ENCODE assay signal across 8 cellular contexts in the genomic region with DNA sequence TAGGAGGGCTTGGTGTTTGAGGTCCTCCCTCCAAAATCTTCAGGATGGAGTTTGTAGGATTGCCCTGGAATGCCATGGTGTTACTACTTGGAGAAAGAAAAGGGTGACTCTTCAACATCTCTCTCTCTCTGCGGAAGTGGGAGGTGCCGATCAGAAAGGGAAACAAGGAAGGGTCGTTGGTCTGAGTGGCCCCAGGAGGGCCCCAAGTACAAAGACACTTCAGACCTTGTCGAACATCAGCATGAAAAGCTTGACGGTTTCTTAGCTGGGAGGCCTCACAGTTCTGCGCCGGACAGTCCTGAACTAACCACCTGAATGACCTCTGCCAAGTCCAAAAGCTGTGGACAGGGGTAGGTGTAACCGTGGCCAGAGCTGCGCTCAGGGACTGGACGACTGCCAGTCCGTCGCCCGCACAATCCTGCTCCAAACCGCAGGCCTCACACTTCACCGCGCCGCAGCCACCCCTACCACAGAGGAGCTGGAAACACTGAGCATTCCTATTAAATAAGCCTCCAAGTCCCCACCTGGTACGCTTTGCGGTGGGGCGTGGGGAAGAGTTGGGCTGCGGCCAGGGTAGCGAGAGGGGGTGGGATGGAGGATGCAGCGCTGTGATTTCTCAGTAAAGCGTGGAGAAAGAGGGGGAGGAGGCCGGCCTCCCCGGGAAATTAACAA. TPM values are rescaled to one million over a fixed set of nuclear protein-coding genes. Genes with fewer than 3 reads are reported as not detected.
DNase-seq lines count a peak whose midpoint lies in the region; ATAC-seq and TF ChIP-seq lines count a peak whose summit lies in the region.

No MANE protein-coding gene starts in this region.

- no peaks in the 10 kb centered on the region for H3K9me3 ChIP-seq in iPS DF 6.9 (ENCODE audit: control insufficient read depth, insufficient read depth, low read length)
- no peaks in the 10 kb centered on the region for H3K9me3 ChIP-seq in subcutaneous abdominal adipose tissue (ENCODE audit: control insufficient read depth in 5 of 5, low read length in 5 of 5)

- no peak for DNase-seq in activated CD4-positive, alpha-beta T cell treated with anti-CD3 and anti-CD28 coated beads, Interleukin-2, amount 10 ng/mL, durations not matched to agents 7 days and 5 days
- DNase-seq in activated CD4-positive, alpha-beta T cell treated with anti-CD3 and anti-CD28 coated beads, Interleukin-2, amount 50 U/mL, for 48 hours, result no peak
- no peak for DNase-seq in activated B cell treated with CpG ODN at 0.5 μM for 24 hours
- DNase-seq in iPS DF 6.9 (ENCODE audit: low read depth, low spot score), result no peak
- no peak for DNase-seq in HT-29 (ENCODE audit: low spot score)
- no peak for DNase-seq in SW 1271 (lab: John Stamatoyannopoulos, UW)
- DNase-seq in medulla oblongata (ENCODE audit: extremely low spot score), result no peak

- H3K4me3 Mint-ChIP-seq in activated CD4-positive, alpha-beta T cell treated with anti-CD3 and anti-CD28 coated beads, Interleukin-2, amount 10 ng/mL, durations not matched to agents 7 days and 5 days, result peak overlapping the region; percentile 35
- peak overlapping the region; percentile 64 for H3K4me3 Mint-ChIP-seq in activated B cell treated with CpG ODN at 0.5 μM for 24 hours

- no peaks in the 10 kb centered on the region for H3K9me3 Mint-ChIP-seq in activated CD4-positive, alpha-beta T cell treated with anti-CD3 and anti-CD28 coated beads, Interleukin-2, amount 10 ng/mL, durations not matched to agents 7 days and 5 days
- no peaks in the 10 kb centered on the region for H3K9me3 Mint-ChIP-seq in activated B cell treated with CpG ODN at 0.5 μM for 24 hours

- intact Hi-C loops in activated B cell treated with CpG ODN at 0.5 μM for 24 hours (cut with micrococcal nuclease), result loop anchor here (1.0 kb wide), 2 partner anchors 8 to 10 kb away; no protein-coding TSS in a partner anchor

- H3K4me1 ChIP-seq in iPS DF 6.9 (ENCODE audit: control insufficient read depth, insufficient read depth, low read length) (peaks cover 2% of the 10 kb centered on the region; the same call in 1 of the 2 replicates), subcutaneous abdominal adipose tissue (ENCODE audit: control insufficient read depth in 5 of 5, insufficient read depth in 5 of 5, low read length in 5 of 5) (peaks cover 0 to 38% (median 30%) of the 10 kb centered on the region in 5 donors)

- peaks cover 29% of the 10 kb centered on the region for H3K4me1 Mint-ChIP-seq in activated CD4-positive, alpha-beta T cell treated with anti-CD3 and anti-CD28 coated beads, Interleukin-2, amount 10 ng/mL, durations not matched to agents 7 days and 5 days
- H3K4me1 Mint-ChIP-seq in activated B cell treated with CpG ODN at 0.5 μM for 24 hours, result peaks cover 47% of the 10 kb centered on the region

- H3K36me3 ChIP-seq in iPS DF 6.9 (ENCODE audit: control insufficient read depth, insufficient read depth, low read length), result no peaks in the 10 kb centered on the region
- no peaks in the 10 kb centered on the region for H3K36me3 ChIP-seq in subcutaneous abdominal adipose tissue (ENCODE audit: control insufficient read depth in 5 of 5, insufficient read depth in 5 of 5, low read length in 5 of 5)

- H3K27ac ChIP-seq in iPS DF 6.9 (ENCODE audit: low read length) (no peak overlapping the region), subcutaneous abdominal adipose tissue (ENCODE audit: low read depth, low read length) (no peak overlapping the region)

- peaks cover 92% of the 10 kb centered on the region for H3K27me3 ChIP-seq in iPS DF 6.9 (ENCODE audit: control insufficient read depth, insufficient read depth, low read length)
- H3K27me3 ChIP-seq in subcutaneous abdominal adipose tissue (ENCODE audit: control insufficient read depth in 5 of 5, insufficient read depth in 4 of 5, low read length in 5 of 5), result peaks cover 45 to 94% (median 86%) of the 10 kb centered on the region in 5 donors

- TF ChIP-seq CTCF in activated B cell treated with CpG ODN at 0.5 μM for 24 hours (IDR thresholded peaks at IDR 0.05), result no peak

- CTCF ChIA-PET in activated CD4-positive, alpha-beta T cell treated with anti-CD3 and anti-CD28 coated beads, Interleukin-2, amount 10 ng/mL, durations not matched to agents 7 days and 5 days (lab: Charles Lee), result interaction anchor here (0.7 kb wide), 1 partner anchor 135 kb away, joined by 3 read pairs; no protein-coding TSS in a partner anchor
- CTCF ChIA-PET in activated B cell treated with CpG ODN at 0.5 μM for 24 hours (lab: Charles Lee), result interaction anchor here (1.7 kb wide), 1 partner anchor 133 kb away, joined by 4 read pairs; no protein-coding TSS in a partner anchor

- H3K9ac ChIP-seq in subcutaneous abdominal adipose tissue (ENCODE audit: low read length in 5 of 5), result no peak overlapping the region

- no CpG with 5 or more reads among the region's 26 CpGs for WGBS in iPS DF 6.9 (ENCODE audit: insufficient coverage, insufficient read length)

- peaks cover 89% of the 10 kb centered on the region for H3K27me3 Mint-ChIP-seq in activated CD4-positive, alpha-beta T cell treated with anti-CD3 and anti-CD28 coated beads, Interleukin-2, amount 10 ng/mL, durations not matched to agents 7 days and 5 days
- peaks cover 77% of the 10 kb centered on the region for H3K27me3 Mint-ChIP-seq in activated B cell treated with CpG ODN at 0.5 μM for 24 hours

- peak; percentile 13 for ATAC-seq in activated B cell treated with CpG ODN at 0.5 μM for 24 hours (ENCODE audit: low read depth)

- no peak overlapping the region for H3K27ac Mint-ChIP-seq in activated CD4-positive, alpha-beta T cell treated with anti-CD3 and anti-CD28 coated beads, Interleukin-2, amount 10 ng/mL, durations not matched to agents 7 days and 5 days
- no peak overlapping the region for H3K27ac Mint-ChIP-seq in activated B cell treated with CpG ODN at 0.5 μM for 24 hours

- POLR2A ChIA-PET in activated CD4-positive, alpha-beta T cell treated with anti-CD3 and anti-CD28 coated beads, Interleukin-2, amount 10 ng/mL, durations not matched to agents 7 days and 5 days (lab: Charles Lee), result no interaction called here
- POLR2A ChIA-PET in activated B cell treated with CpG ODN at 0.5 μM for 24 hours (lab: Charles Lee), result interaction anchor here (0.6 kb wide), 1 partner anchor 1377 kb away, joined by 4 read pairs; no protein-coding TSS in a partner anchor

- peaks cover 2% of the 10 kb centered on the region for H3K36me3 Mint-ChIP-seq in activated CD4-positive, alpha-beta T cell treated with anti-CD3 and anti-CD28 coated beads, Interleukin-2, amount 10 ng/mL, durations not matched to agents 7 days and 5 days (ENCODE audit: low read depth)
- H3K36me3 Mint-ChIP-seq in activated B cell treated with CpG ODN at 0.5 μM for 24 hours (ENCODE audit: low read depth), result no peaks in the 10 kb centered on the region

- H3K4me3 ChIP-seq in iPS DF 6.9 (ENCODE audit: low read length) (peak overlapping the region; percentile 2; the same call in 1 of the 2 replicates), subcutaneous abdominal adipose tissue (ENCODE audit: low read depth in 1 of 5, low read length in 5 of 5) (peak overlapping the region in 3 of 5 donors; percentile 27 to 50 (median 34))

RNA-seq across cellular contexts. Expression of gene GSX2, which starts 0.5 kb away (rescaled TPM):
- total RNA-seq in activated CD4-positive, alpha-beta T cell treated with anti-CD3 and anti-CD28 coated beads, Interleukin-2, amount 10 ng/mL, durations not matched to agents 7 days and 5 days, result not detected
- total RNA-seq in activated B cell treated with CpG ODN at 0.5 μM for 24 hours, result not detected in 2 replicates
- not detected in 2 replicates for total RNA-seq in HT-29 (2014; rRNA removed; shearing (Covaris generic))

RNA-seq across cellular contexts. Expression of gene CHIC2, which starts 35.0 kb away (rescaled TPM):
- total RNA-seq in activated CD4-positive, alpha-beta T cell treated with anti-CD3 and anti-CD28 coated beads, Interleukin-2, amount 10 ng/mL, durations not matched to agents 7 days and 5 days, result 10 to 100 TPM; 18.2 to 18.9 TPM
- 17.5 and 21.6 TPM in 2 replicates for total RNA-seq in activated B cell treated with CpG ODN at 0.5 μM for 24 hours
- 15.2 and 15.5 TPM in 2 replicates for total RNA-seq in HT-29 (2014; rRNA removed; shearing (Covaris generic))
